In genomic region chr11:132623496-132623895, GRCh38 we compare ENCODE assay signal across 18 cellular contexts.
"Had no signal": no experiment of that assay in that cellular context is flagged by ENCODE, and none has a peak within 500 bp of the region (broad histone marks: within the 10 kb centered on the region; RNA-seq: fewer than 3 reads in every experiment).

No MANE protein-coding gene starts in this region.

- H3K4me1 Mint-ChIP-seq: activated naive CD8-positive, alpha-beta T cell treated with anti-CD3 and anti-CD28 coated beads, Interleukin-2, amount 10 ng/mL, durations not matched to agents 7 days and 5 days; memory B cell had no signal

- H3K4me3 Mint-ChIP-seq: activated naive CD8-positive, alpha-beta T cell treated with anti-CD3 and anti-CD28 coated beads, Interleukin-2, amount 10 ng/mL, durations not matched to agents 7 days and 5 days; activated T-helper 1 cell treated with anti-CD3 and anti-CD28 coated beads, Interleukin-12 subunit alpha, Interleukin-12 subunit beta, Interleukin-2, Interleukin-4 antibody, amounts not matched to agents 30 ng/mL and 10 ng/mL and 1 ng/mL, durations not matched to agents 14 hours and 24 hours and 36 hours; memory B cell; nephron had no signal

- H3K36me3 ChIP-seq: tibial nerve, vagina had no signal

- H3K27ac ChIP-seq: foreskin keratinocyte, tibial nerve, vagina had no signal

- H3K27ac Mint-ChIP-seq: activated naive CD8-positive, alpha-beta T cell treated with anti-CD3 and anti-CD28 coated beads, Interleukin-2, amount 10 ng/mL, durations not matched to agents 7 days and 5 days; activated T-helper 1 cell treated with anti-CD3 and anti-CD28 coated beads, Interleukin-12 subunit alpha, Interleukin-12 subunit beta, Interleukin-2, Interleukin-4 antibody, amounts not matched to agents 30 ng/mL and 10 ng/mL and 1 ng/mL, durations not matched to agents 14 hours and 24 hours and 36 hours; memory B cell; nephron had no signal

- H3K27me3 Mint-ChIP-seq: activated naive CD8-positive, alpha-beta T cell treated with anti-CD3 and anti-CD28 coated beads, Interleukin-2, amount 10 ng/mL, durations not matched to agents 7 days and 5 days; memory B cell had no signal

- H3K36me3 Mint-ChIP-seq: activated naive CD8-positive, alpha-beta T cell treated with anti-CD3 and anti-CD28 coated beads, Interleukin-2, amount 10 ng/mL, durations not matched to agents 7 days and 5 days; memory B cell had no signal

- H3K4me3 ChIP-seq: tibial nerve, vagina had no signal

- H3K27me3 ChIP-seq: tibial nerve, vagina had no signal

- DNase-seq: activated naive CD8-positive, alpha-beta T cell treated with anti-CD3 and anti-CD28 coated beads, Interleukin-2, amount 10 ng/mL, durations not matched to agents 7 days and 5 days; anterior cingulate cortex; cerebellar nuclear complex; effector CD8-positive, alpha-beta T cell; foreskin keratinocyte; head of caudate nucleus; kidney glomerular epithelial cell; left ventricle myocardium superior; nucleus accumbens; stimulated activated CD4-positive, alpha-beta T cell treated with anti-CD3 and anti-CD28 coated beads, Interleukin-4, amount 100 ng/mL, for 1 hour; stimulated activated naive CD4-positive, alpha-beta T cell treated with Interleukin-2 at 50 U/mL for 16 hours; substantia nigra had no signal

- ATAC-seq: activated CD4-positive, CD25-positive, alpha-beta regulatory T cell treated with anti-CD3 and anti-CD28 coated beads, Interleukin-2, amount 50 U/mL, for 24 hours; foreskin keratinocyte; left ventricle myocardium superior had no signal
